In genomic region chr7:143973870-143974446, GRCh38 we compare ENCODE assay signal across 26 cellular contexts. TPM values are rescaled to one million over a fixed set of nuclear protein-coding genes. Genes with fewer than 3 reads are reported as not detected.
"Had no signal": no experiment of that assay in that cellular context is flagged by ENCODE, and none has a peak within 500 bp of the region (broad histone marks: within the 10 kb centered on the region; RNA-seq: fewer than 3 reads in every experiment).

No MANE protein-coding gene starts in this region.

- H3K4me1 ChIP-seq: gastroesophageal sphincter, heart left ventricle, left ventricle myocardium inferior, prostate gland, right atrium auricular region, stomach, vagina had no signal

- H3K4me3 ChIP-seq: gastroesophageal sphincter, heart left ventricle, left ventricle myocardium inferior, prostate gland, right atrium auricular region, stomach, vagina had no signal

- ATAC-seq: activated T-cell treated with anti-CD3 and anti-CD28 coated beads, Interleukin-2, amount 50 U/mL, for 72 hours; esophagus mucosa; gastroesophageal sphincter; heart left ventricle; stimulated activated effector memory CD8-positive, alpha-beta T cell treated with anti-CD3 and anti-CD28 coated beads, Interleukin-12 subunit alpha, Interleukin-12 subunit beta, amount 100 ng/mL, for 72 hours had no signal

- H3K27ac Mint-ChIP-seq: activated naive CD4-positive, alpha-beta T cell treated with anti-CD3 and anti-CD28 coated beads, Interleukin-2, amount 50 U/mL, for 24 hours; activated T-cell treated with anti-CD3 and anti-CD28 coated beads, Interleukin-2, amount 50 U/mL, for 72 hours; dendritic cell treated with granulocyte-macrophage colony-stimulating factor and Interleukin-4, amounts not matched to agents 40 ng/mL and 50 ng/mL, for 4 days; stimulated activated effector memory CD8-positive, alpha-beta T cell treated with anti-CD3 and anti-CD28 coated beads, Interleukin-12 subunit alpha, Interleukin-12 subunit beta, amount 100 ng/mL, for 72 hours; T-helper 2 cell treated with Interferon-gamma antibody and Interleukin-4, amounts not matched to agents 5 μg/mL and 100 μg/mL, for 36 hours had no signal

- H3K9me3 Mint-ChIP-seq: activated naive CD4-positive, alpha-beta T cell treated with anti-CD3 and anti-CD28 coated beads, Interleukin-2, amount 50 U/mL, for 24 hours; activated T-cell treated with anti-CD3 and anti-CD28 coated beads, Interleukin-2, amount 50 U/mL, for 72 hours; T-helper 2 cell treated with Interferon-gamma antibody and Interleukin-4, amounts not matched to agents 5 μg/mL and 100 μg/mL, for 36 hours had no signal

- H3K9me3 ChIP-seq: prostate gland, vagina had no signal

- H3K27me3 Mint-ChIP-seq: dendritic cell treated with granulocyte-macrophage colony-stimulating factor and Interleukin-4, amounts not matched to agents 40 ng/mL and 50 ng/mL, for 4 days had no signal

- H3K4me3 Mint-ChIP-seq: activated naive CD4-positive, alpha-beta T cell treated with anti-CD3 and anti-CD28 coated beads, Interleukin-2, amount 50 U/mL, for 24 hours; activated T-cell treated with anti-CD3 and anti-CD28 coated beads, Interleukin-2, amount 50 U/mL, for 72 hours; dendritic cell treated with granulocyte-macrophage colony-stimulating factor and Interleukin-4, amounts not matched to agents 40 ng/mL and 50 ng/mL, for 4 days; stimulated activated effector memory CD8-positive, alpha-beta T cell treated with anti-CD3 and anti-CD28 coated beads, Interleukin-12 subunit alpha, Interleukin-12 subunit beta, amount 100 ng/mL, for 72 hours; T-helper 2 cell treated with Interferon-gamma antibody and Interleukin-4, amounts not matched to agents 5 μg/mL and 100 μg/mL, for 36 hours had no signal

- H3K27me3 ChIP-seq: gastroesophageal sphincter, heart left ventricle, right atrium auricular region, stomach, vagina had no signal

- H3K36me3 Mint-ChIP-seq: activated naive CD4-positive, alpha-beta T cell treated with anti-CD3 and anti-CD28 coated beads, Interleukin-2, amount 50 U/mL, for 24 hours; stimulated activated effector memory CD8-positive, alpha-beta T cell treated with anti-CD3 and anti-CD28 coated beads, Interleukin-12 subunit alpha, Interleukin-12 subunit beta, amount 100 ng/mL, for 72 hours had no signal

- H3K27ac ChIP-seq: gastroesophageal sphincter, heart left ventricle, left ventricle myocardium inferior, right atrium auricular region, stomach, vagina had no signal

- H3K36me3 ChIP-seq: gastroesophageal sphincter, heart left ventricle, left ventricle myocardium inferior, prostate gland, right atrium auricular region, stomach, vagina had no signal

- DNase-seq: activated effector memory CD4-positive, alpha-beta T cell treated with anti-CD3 and anti-CD28 coated beads, Interleukin-2, amount 50 U/mL, for 16 hours; activated T-cell treated with anti-CD3 and anti-CD28 coated beads, Interleukin-2, amount 50 U/mL, for 72 hours; effector CD8-positive, alpha-beta T cell; heart left ventricle; left ventricle myocardium inferior; midbrain; stimulated activated CD4-positive, alpha-beta T cell treated with anti-CD3 and anti-CD28 coated beads, Interleukin-15, amount 100 ng/mL, for 24 hours; stimulated activated CD4-positive, alpha-beta T cell treated with anti-CD3 and anti-CD28 coated beads, Interleukin-4, amount 100 ng/mL, for 24 hours; stomach had no signal

- H3K4me1 Mint-ChIP-seq: activated naive CD4-positive, alpha-beta T cell treated with anti-CD3 and anti-CD28 coated beads, Interleukin-2, amount 50 U/mL, for 24 hours; stimulated activated effector memory CD8-positive, alpha-beta T cell treated with anti-CD3 and anti-CD28 coated beads, Interleukin-12 subunit alpha, Interleukin-12 subunit beta, amount 100 ng/mL, for 72 hours had no signal

RNA-seq across cellular contexts. Expression of gene OR2F1, which starts 19.3 kb away (rescaled TPM):
- total RNA-seq: activated CD8-positive, alpha-beta memory T cell treated with anti-CD3 and anti-CD28 coated beads for 36 hours; activated T-cell treated with anti-CD3 and anti-CD28 coated beads, Interleukin-2, amount 50 U/mL, for 72 hours; esophagus mucosa; gastroesophageal sphincter; heart left ventricle; left ventricle myocardium inferior; mammary epithelial cell; myocyte; omental fat pad; prostate gland; right atrium auricular region; skeletal muscle tissue; vagina had no signal

RNA-seq across cellular contexts. Expression of gene OR6B1, which starts 26.2 kb away (rescaled TPM):
- total RNA-seq: activated CD8-positive, alpha-beta memory T cell treated with anti-CD3 and anti-CD28 coated beads for 36 hours; activated T-cell treated with anti-CD3 and anti-CD28 coated beads, Interleukin-2, amount 50 U/mL, for 72 hours; cerebellum; esophagus mucosa; gastroesophageal sphincter; heart left ventricle; kidney epithelial cell; left ventricle myocardium inferior; mammary epithelial cell; omental fat pad; prostate gland; right atrium auricular region; skeletal muscle tissue; stomach; temporal lobe; vagina had no signal

RNA-seq across cellular contexts. Expression of gene OR2F2, which starts 38.9 kb away (rescaled TPM):
- total RNA-seq: activated CD8-positive, alpha-beta memory T cell treated with anti-CD3 and anti-CD28 coated beads for 36 hours; activated T-cell treated with anti-CD3 and anti-CD28 coated beads, Interleukin-2, amount 50 U/mL, for 72 hours; cerebellum; esophagus mucosa; gastroesophageal sphincter; heart left ventricle; kidney epithelial cell; left ventricle myocardium inferior; myocyte; omental fat pad; prostate gland; right atrium auricular region; skeletal muscle tissue; stomach; temporal lobe; vagina had no signal
